31 cellular contexts compared by ENCODE assay signal in the genomic region with DNA sequence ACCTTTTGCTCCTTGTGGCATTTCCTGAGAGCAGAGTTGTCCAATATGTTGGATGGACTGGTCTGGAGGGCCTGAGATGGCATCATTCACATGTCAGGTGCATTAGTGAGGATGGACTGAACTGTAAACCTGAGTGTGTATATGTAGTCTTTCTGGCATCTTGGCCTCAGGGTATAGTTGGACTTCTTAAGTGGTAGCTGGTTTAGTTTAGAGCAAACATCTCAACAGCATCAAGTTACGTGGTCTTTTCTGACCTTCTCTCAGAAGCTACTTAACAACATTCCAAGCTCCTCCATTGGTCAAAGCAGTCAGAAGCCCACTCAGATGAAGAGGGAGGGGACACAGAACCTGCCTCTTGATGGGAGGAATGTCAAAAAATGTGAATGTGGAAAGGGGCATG.
"Had no signal": no experiment of that assay in that cellular context is flagged by ENCODE, and none has a peak within 500 bp of the region (broad histone marks: within the 10 kb centered on the region; RNA-seq: fewer than 3 reads in every experiment).

No MANE protein-coding gene starts in this region.

- ATAC-seq: activated CD8-positive, alpha-beta memory T cell treated with anti-CD3 and anti-CD28 coated beads, Interleukin-2, amount 10 ng/mL, durations not matched to agents 7 days and 5 days; activated CD8-positive, alpha-beta T cell treated with anti-CD3 and anti-CD28 coated beads, Interleukin-2, amount 10 ng/mL, durations not matched to agents 7 days and 5 days; activated naive CD8-positive, alpha-beta T cell treated with anti-CD3 and anti-CD28 coated beads, Interleukin-2, amount 50 U/mL, for 24 hours; gastrocnemius medialis; left ventricle myocardium superior; stimulated activated effector memory CD8-positive, alpha-beta T cell treated with anti-CD3 and anti-CD28 coated beads, Interleukin-12 subunit alpha, Interleukin-12 subunit beta, amount 100 ng/mL, for 72 hours; WTC11 had no signal

- H3K4me3 ChIP-seq: esophagus squamous epithelium, gastrocnemius medialis, ovary, sigmoid colon, stomach, thyroid gland, upper lobe of left lung, vagina had no signal

- H3K27ac Mint-ChIP-seq: activated CD8-positive, alpha-beta memory T cell treated with anti-CD3 and anti-CD28 coated beads, Interleukin-2, amount 10 ng/mL, durations not matched to agents 7 days and 5 days; activated CD8-positive, alpha-beta T cell treated with anti-CD3 and anti-CD28 coated beads, Interleukin-2, amount 10 ng/mL, durations not matched to agents 7 days and 5 days; activated naive CD4-positive, alpha-beta T cell treated with anti-CD3 and anti-CD28 coated beads, Interleukin-2, amount 50 U/mL, for 24 hours; activated naive CD8-positive, alpha-beta T cell treated with anti-CD3 and anti-CD28 coated beads, Interleukin-2, amount 50 U/mL, for 24 hours; activated T-helper 2 cell treated with anti-CD3 and anti-CD28 coated beads, Interferon-gamma antibody, Interleukin-2, Interleukin-4, amounts not matched to agents 10 μg/mL and 5 μg/mL and 100 μg/mL, durations not matched to agents 14 hours and 24 hours and 36 hours; mesothelial cell of epicardium; naive B cell; nephron progenitor cell; progenitor cell of endocrine pancreas; stimulated activated effector memory CD8-positive, alpha-beta T cell treated with anti-CD3 and anti-CD28 coated beads, Interleukin-12 subunit alpha, Interleukin-12 subunit beta, amount 100 ng/mL, for 72 hours; WTC11 had no signal

- FAIRE-seq: colon, endometrium, islet of Langerhans, small intestine had no signal

- H3K9me3 Mint-ChIP-seq: activated naive CD4-positive, alpha-beta T cell treated with anti-CD3 and anti-CD28 coated beads, Interleukin-2, amount 50 U/mL, for 24 hours; nephron progenitor cell; WTC11 had no signal

- H3K4me1 Mint-ChIP-seq: activated CD8-positive, alpha-beta memory T cell treated with anti-CD3 and anti-CD28 coated beads, Interleukin-2, amount 10 ng/mL, durations not matched to agents 7 days and 5 days; activated naive CD4-positive, alpha-beta T cell treated with anti-CD3 and anti-CD28 coated beads, Interleukin-2, amount 50 U/mL, for 24 hours; activated naive CD8-positive, alpha-beta T cell treated with anti-CD3 and anti-CD28 coated beads, Interleukin-2, amount 50 U/mL, for 24 hours; naive B cell; nephron progenitor cell; stimulated activated effector memory CD8-positive, alpha-beta T cell treated with anti-CD3 and anti-CD28 coated beads, Interleukin-12 subunit alpha, Interleukin-12 subunit beta, amount 100 ng/mL, for 72 hours had no signal

- H3K36me3 ChIP-seq: esophagus squamous epithelium, gastrocnemius medialis, ovary, sigmoid colon, stomach, thyroid gland, upper lobe of left lung, vagina had no signal

- H3K36me3 Mint-ChIP-seq: activated CD8-positive, alpha-beta memory T cell treated with anti-CD3 and anti-CD28 coated beads, Interleukin-2, amount 10 ng/mL, durations not matched to agents 7 days and 5 days; activated naive CD4-positive, alpha-beta T cell treated with anti-CD3 and anti-CD28 coated beads, Interleukin-2, amount 50 U/mL, for 24 hours; mesothelial cell of epicardium; naive B cell; stimulated activated effector memory CD8-positive, alpha-beta T cell treated with anti-CD3 and anti-CD28 coated beads, Interleukin-12 subunit alpha, Interleukin-12 subunit beta, amount 100 ng/mL, for 72 hours; WTC11 had no signal

- DNase-seq: activated CD8-positive, alpha-beta memory T cell treated with anti-CD3 and anti-CD28 coated beads, Interleukin-2, amount 10 ng/mL, durations not matched to agents 7 days and 5 days; activated CD8-positive, alpha-beta T cell treated with anti-CD3 and anti-CD28 coated beads, Interleukin-2, amount 10 ng/mL, durations not matched to agents 7 days and 5 days; activated naive CD8-positive, alpha-beta T cell treated with anti-CD3 and anti-CD28 coated beads, Interleukin-2, amount 50 U/mL, for 24 hours; activated T-cell treated with anti-CD3 and anti-CD28 coated beads, Interleukin-2, amount 50 U/mL, for 48 hours; effector CD8-positive, alpha-beta T cell; esophagus squamous epithelium; gastrocnemius medialis; glutamatergic neuron; left ventricle myocardium superior; naive B cell; nephron progenitor cell; ovary; retina; sigmoid colon; small intestine; stimulated activated CD4-positive, alpha-beta T cell treated with anti-CD3 and anti-CD28 coated beads, Interleukin-4, amount 100 ng/mL, for 24 hours; stomach; T1000; thyroid gland; upper lobe of left lung had no signal

- H3K27me3 ChIP-seq: esophagus squamous epithelium, gastrocnemius medialis, ovary, sigmoid colon, stomach, thyroid gland, upper lobe of left lung, vagina had no signal

- H3K27ac ChIP-seq: epithelial cell of prostate, esophagus squamous epithelium, gastrocnemius medialis, ovary, sigmoid colon, stomach, thyroid gland, upper lobe of left lung, vagina had no signal

- H3K4me3 Mint-ChIP-seq: activated CD8-positive, alpha-beta memory T cell treated with anti-CD3 and anti-CD28 coated beads, Interleukin-2, amount 10 ng/mL, durations not matched to agents 7 days and 5 days; activated CD8-positive, alpha-beta T cell treated with anti-CD3 and anti-CD28 coated beads, Interleukin-2, amount 10 ng/mL, durations not matched to agents 7 days and 5 days; activated naive CD4-positive, alpha-beta T cell treated with anti-CD3 and anti-CD28 coated beads, Interleukin-2, amount 50 U/mL, for 24 hours; activated naive CD8-positive, alpha-beta T cell treated with anti-CD3 and anti-CD28 coated beads, Interleukin-2, amount 50 U/mL, for 24 hours; mesothelial cell of epicardium; naive B cell; nephron progenitor cell; stimulated activated effector memory CD8-positive, alpha-beta T cell treated with anti-CD3 and anti-CD28 coated beads, Interleukin-12 subunit alpha, Interleukin-12 subunit beta, amount 100 ng/mL, for 72 hours; WTC11 had no signal

- H3K27me3 Mint-ChIP-seq: activated CD8-positive, alpha-beta memory T cell treated with anti-CD3 and anti-CD28 coated beads, Interleukin-2, amount 10 ng/mL, durations not matched to agents 7 days and 5 days; activated naive CD4-positive, alpha-beta T cell treated with anti-CD3 and anti-CD28 coated beads, Interleukin-2, amount 50 U/mL, for 24 hours; activated naive CD8-positive, alpha-beta T cell treated with anti-CD3 and anti-CD28 coated beads, Interleukin-2, amount 50 U/mL, for 24 hours; naive B cell; progenitor cell of endocrine pancreas had no signal

- H3K4me1 ChIP-seq: esophagus squamous epithelium, gastrocnemius medialis, sigmoid colon, stomach, thyroid gland, upper lobe of left lung, vagina had no signal
